19 cellular contexts compared by ENCODE assay signal in the genomic region with DNA sequence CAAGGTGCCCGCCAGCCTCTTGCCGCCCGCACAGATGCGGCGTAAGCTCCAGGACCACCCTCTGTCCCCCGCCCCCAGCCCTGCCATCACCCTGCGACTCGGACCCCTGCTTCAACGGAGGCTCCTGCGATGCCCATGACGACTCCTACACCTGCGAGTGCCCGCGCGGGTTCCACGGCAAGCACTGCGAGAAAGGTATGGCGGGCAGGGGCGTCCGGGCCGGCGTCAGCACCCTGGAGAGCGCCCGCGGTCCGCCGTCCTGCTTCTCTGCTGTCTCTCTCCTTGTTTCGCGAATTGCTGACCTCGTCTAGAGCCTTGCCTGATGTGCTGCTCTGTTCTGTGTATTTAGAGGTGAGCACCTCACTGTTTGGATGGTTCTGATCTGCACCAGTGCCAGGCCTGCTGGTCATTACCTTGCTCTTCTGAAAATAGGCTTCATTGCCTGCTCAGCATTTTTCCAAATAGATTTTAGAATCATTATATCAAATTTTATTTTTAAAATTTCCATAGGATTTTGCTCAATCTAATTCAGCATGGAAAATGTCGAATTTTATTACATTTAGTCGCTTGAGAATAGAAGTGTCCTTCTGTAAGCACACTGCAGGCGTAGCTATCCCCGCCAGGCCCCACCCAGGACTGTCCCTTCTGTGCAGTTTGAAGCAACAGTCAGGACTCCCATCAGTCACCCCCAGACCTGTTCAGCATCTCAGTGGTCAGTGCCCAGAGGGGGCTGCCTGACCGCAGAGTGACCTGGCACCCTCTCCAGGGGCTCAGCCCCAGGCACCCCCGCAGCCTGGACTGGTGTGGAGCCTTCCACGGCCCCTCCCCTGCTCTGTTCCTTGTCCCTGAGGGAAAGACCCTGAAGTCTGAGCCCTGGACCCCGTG. TPM values are rescaled to one million over a fixed set of nuclear protein-coding genes. Genes with fewer than 3 reads are reported as not detected.
DNase-seq lines count a peak whose midpoint lies in the region; ATAC-seq, FAIRE-seq and TF ChIP-seq lines count a peak whose summit lies in the region.
"Had no signal": no experiment of that assay in that cellular context is flagged by ENCODE, and none has a peak within 500 bp of the region (broad histone marks: within the 10 kb centered on the region; RNA-seq: fewer than 3 reads in every experiment).

No MANE protein-coding gene starts in this region.

- BruUV-seq in HepG2 (replicated peaks; lab: Mats Ljungman, UMichigan), result no TSS peak

- TF ChIP-seq POLR2A in HepG2 (IDR thresholded peaks at IDR 0.05; ENCODE audit: insufficient read depth in 1 of 2, low read depth in 2 of 2, low read length in 2 of 2), result no peak
- no peak for TF ChIP-seq POLR2A in testis (IDR thresholded peaks at IDR 0.05)

- H3K36me3 ChIP-seq in HepG2 (replicated peaks in 1 of 2; ENCODE audit: control insufficient read depth in 1 of 2, insufficient read depth in 2 of 2, low read length in 2 of 2) (no peaks in the 10 kb centered on the region), testis (ENCODE audit: low read depth, missing control alignments) (no peaks in the 10 kb centered on the region), lower lobe of right lung (peaks cover 61% of the 10 kb centered on the region)
- H3K36me3 ChIP-seq: brain microvascular endothelial cell had no signal

- no peak overlapping the region for H3K27ac Mint-ChIP-seq in activated CD8-positive, alpha-beta memory T cell treated with anti-CD3 and anti-CD28 coated beads, Interleukin-2, amount 10 ng/mL, durations not matched to agents 7 days and 5 days
- H3K27ac Mint-ChIP-seq: activated CD4-positive, alpha-beta T cell treated with anti-CD3 and anti-CD28 coated beads, Interleukin-2, amount 10 ng/mL, durations not matched to agents 7 days and 5 days; nephron had no signal

- H2AFZ ChIP-seq in HepG2 (ENCODE audit: low read length), result no peak overlapping the region

- ATAC-seq in activated CD8-positive, alpha-beta memory T cell treated with anti-CD3 and anti-CD28 coated beads, Interleukin-2, amount 10 ng/mL, durations not matched to agents 7 days and 5 days, result no peak
- ATAC-seq in HepG2 (no peak), lower lobe of right lung (no peak)

- DNase-seq in activated CD8-positive, alpha-beta memory T cell treated with anti-CD3 and anti-CD28 coated beads, Interleukin-2, amount 10 ng/mL, durations not matched to agents 7 days and 5 days, result peak; percentile 38
- DNase-seq in activated CD8-positive, alpha-beta memory T cell treated with anti-CD3 and anti-CD28 coated beads for 24 hours, result no peak
- peak; percentile 19 for DNase-seq in dermis blood vessel endothelial cell
- DNase-seq in HepG2 (ENCODE audit: low spot score), result no peak
- peak; percentile 40 for DNase-seq in testis
- no peak for DNase-seq in DMS53 (lab: John Stamatoyannopoulos, UW)
- no peak for DNase-seq in lower lobe of right lung
- no peak for DNase-seq in NOMO-1 treated with dmso at 0.1 percent for 144 hours (lab: John Stamatoyannopoulos, UW; ENCODE audit: unreplicated experiment)
- DNase-seq: activated CD4-positive, alpha-beta T cell treated with anti-CD3 and anti-CD28 coated beads, Interleukin-2, amount 10 ng/mL, durations not matched to agents 7 days and 5 days; activated effector memory CD4-positive, alpha-beta T cell treated with Interleukin-2 at 50 U/mL for 16 hours; brain microvascular endothelial cell; GOT3; NCI-H1694; NCI-H526 treated with DMSO at 0.1 percent for 48 hours; T-helper 2 cell had no signal

- H3K9ac ChIP-seq in HepG2 (ENCODE audit: insufficient read depth, low read depth, low read length), result no peak overlapping the region

- intact Hi-C loops in HepG2 (cut with micrococcal nuclease; ENCODE audit: unreplicated experiment), result no loop called here
- intact Hi-C loops in testis (cut with DNase I; ENCODE audit: low total_unique reads), result no loop called here
- intact Hi-C loops in lower lobe of right lung (cut with DNase I), result no loop called here

- 76% methylated on average over 28 of the region's 38 CpGs for WGBS in HepG2 (ENCODE audit: low lambda C conversion rate)
- WGBS in testis, 2 donors, result 56 to 65% methylated on average over 30 to 38 of the region's 38 CpGs

- peaks cover 9% of the 10 kb centered on the region for H3K27me3 Mint-ChIP-seq in activated CD8-positive, alpha-beta memory T cell treated with anti-CD3 and anti-CD28 coated beads, Interleukin-2, amount 10 ng/mL, durations not matched to agents 7 days and 5 days

- no peak overlapping the region for H3K4me3 Mint-ChIP-seq in activated CD8-positive, alpha-beta memory T cell treated with anti-CD3 and anti-CD28 coated beads, Interleukin-2, amount 10 ng/mL, durations not matched to agents 7 days and 5 days
- H3K4me3 Mint-ChIP-seq: activated CD4-positive, alpha-beta T cell treated with anti-CD3 and anti-CD28 coated beads, Interleukin-2, amount 10 ng/mL, durations not matched to agents 7 days and 5 days; nephron had no signal

- no peaks in the 10 kb centered on the region for H3K4me1 Mint-ChIP-seq in activated CD8-positive, alpha-beta memory T cell treated with anti-CD3 and anti-CD28 coated beads, Interleukin-2, amount 10 ng/mL, durations not matched to agents 7 days and 5 days
- H3K4me1 Mint-ChIP-seq: activated CD4-positive, alpha-beta T cell treated with anti-CD3 and anti-CD28 coated beads, Interleukin-2, amount 10 ng/mL, durations not matched to agents 7 days and 5 days; nephron had no signal

- H3K9me3 ChIP-seq in HepG2 (ENCODE audit: low read length), result no peaks in the 10 kb centered on the region; the same call in 1 of the 2 replicates
- no peaks in the 10 kb centered on the region for H3K9me3 ChIP-seq in testis
- H3K9me3 ChIP-seq in lower lobe of right lung, result no peaks in the 10 kb centered on the region

- TF ChIP-seq EP300 in HepG2 (IDR thresholded peaks at IDR 0.05; ENCODE audit: low read depth in 2 of 2, low read length in 2 of 2) (no peak), HepG2 (CRISPR knock-in tag; IDR thresholded peaks at IDR 0.05; ENCODE audit: borderline replicate concordance) (no peak)

- no peak overlapping the region for H3K4me2 ChIP-seq in HepG2 (ENCODE audit: low read depth, low read length)

- POLR2A ChIA-PET in HepG2 (lab: Yijun Ruan, JAX), result no interaction called here

- H3K79me2 ChIP-seq in HepG2 (ENCODE audit: insufficient read depth, low read length), result no peaks in the 10 kb centered on the region

- no peak for FAIRE-seq in HepG2 (lab: Jason Lieb, UNC)
- FAIRE-seq: GM18507, RCC 7860 had no signal

- in situ Hi-C loops in HepG2 (cut with HindIII; ENCODE audit: extremely low pct_ligation_motif_present, low pct_unique_long_range_greater_than_20kb), result no loop called here

- TF ChIP-seq CTCF in HepG2 (CRISPR knock-in tag; IDR thresholded peaks at IDR 0.05), result no peak
- no peak for TF ChIP-seq CTCF in testis (IDR thresholded peaks at IDR 0.05)
- no peak for TF ChIP-seq CTCF in lower lobe of right lung (IDR thresholded peaks at IDR 0.05)

- no peak for TF ChIP-seq RAD21 in HepG2 (CRISPR knock-in tag; IDR thresholded peaks at IDR 0.05)

- H4K20me1 ChIP-seq in HepG2 (ENCODE audit: insufficient read depth, low read length), result no peaks in the 10 kb centered on the region

- H3K27ac ChIP-seq in HepG2 (ENCODE audit: extremely low read length, insufficient read depth, low read length), result no peak overlapping the region
- no peak overlapping the region for H3K27ac ChIP-seq in testis
- no peak overlapping the region for H3K27ac ChIP-seq in lower lobe of right lung
- H3K27ac ChIP-seq: brain microvascular endothelial cell, skin epidermis had no signal

- no peak overlapping the region for H3K4me3 ChIP-seq in HepG2 (replicated peaks in 1 of 3; ENCODE audit: insufficient read depth in 1 of 3, low read depth in 2 of 3, low read length in 3 of 3)
- H3K4me3 ChIP-seq in testis, result no peak overlapping the region
- no peak overlapping the region for H3K4me3 ChIP-seq in lower lobe of right lung
- H3K4me3 ChIP-seq: skin epidermis had no signal

- H3K27me3 ChIP-seq in HepG2 (ENCODE audit: control insufficient read depth in 1 of 2, insufficient read depth in 2 of 2, low read length in 2 of 2) (no peaks in the 10 kb centered on the region), testis (no peaks in the 10 kb centered on the region), lower lobe of right lung (ENCODE audit: low read depth) (no peaks in the 10 kb centered on the region)
- H3K27me3 ChIP-seq: brain microvascular endothelial cell had no signal

- no peaks in the 10 kb centered on the region for H3K36me3 Mint-ChIP-seq in activated CD8-positive, alpha-beta memory T cell treated with anti-CD3 and anti-CD28 coated beads, Interleukin-2, amount 10 ng/mL, durations not matched to agents 7 days and 5 days

- H3K4me1 ChIP-seq in HepG2 (ENCODE audit: insufficient read depth, low read length), result no peaks in the 10 kb centered on the region
- no peaks in the 10 kb centered on the region for H3K4me1 ChIP-seq in testis
- no peaks in the 10 kb centered on the region for H3K4me1 ChIP-seq in lower lobe of right lung

- H3K9me3 Mint-ChIP-seq in activated CD8-positive, alpha-beta memory T cell treated with anti-CD3 and anti-CD28 coated beads, Interleukin-2, amount 10 ng/mL, durations not matched to agents 7 days and 5 days (ENCODE audit: low read depth), result peaks cover 2% of the 10 kb centered on the region
- H3K9me3 Mint-ChIP-seq: activated CD4-positive, alpha-beta T cell treated with anti-CD3 and anti-CD28 coated beads, Interleukin-2, amount 10 ng/mL, durations not matched to agents 7 days and 5 days had no signal

- CTCF ChIA-PET in activated CD8-positive, alpha-beta memory T cell treated with anti-CD3 and anti-CD28 coated beads, Interleukin-2, amount 10 ng/mL, durations not matched to agents 7 days and 5 days (lab: Charles Lee), result interaction anchor here (1.5 kb wide), 1 partner anchor 9 kb away, joined by 4 read pairs; no protein-coding TSS in a partner anchor
- CTCF ChIA-PET in HepG2 (lab: Yijun Ruan, JAX; ENCODE audit: low intra/inter-chr PET ratio, low total read pairs), result no interaction called here

RNA-seq across cellular contexts. Expression of gene SNED1, which starts 51.6 kb away (rescaled TPM):
- total RNA-seq in activated CD8-positive, alpha-beta memory T cell treated with anti-CD3 and anti-CD28 coated beads, Interleukin-2, amount 10 ng/mL, durations not matched to agents 7 days and 5 days, result 1 to 10 TPM; 3.6 to 4.6 TPM
- 23.4 and 25.2 TPM in 2 replicates for total RNA-seq in dermis blood vessel endothelial cell
- 0.15 TPM in 1 of 2 replicates, not detected in the other for total RNA-seq in HepG2 (2016; rRNA removed; fragmentation: Illumina TruSeq; extraction: Trizol)
- 0.09 and 0.10 TPM in 2 replicates for total RNA-seq in HepG2 (2016; cell fraction: cytosol; rRNA removed; fragmentation: Illumina TruSeq; extraction: Trizol; ENCODE audit: low read depth)
- 0.03 and 0.26 TPM in 2 replicates for total RNA-seq in HepG2 (2016; cell fraction: insoluble cytoplasmic fraction; rRNA removed; fragmentation: Illumina TruSeq; extraction: Trizol)
- 0.10 and 0.12 TPM in 2 replicates for total RNA-seq in HepG2 (2016; cell fraction: membrane; rRNA removed; fragmentation: Illumina TruSeq; extraction: Trizol)
- total RNA-seq in HepG2 (2016; cell fraction: nucleus; rRNA removed; fragmentation: Illumina TruSeq; extraction: Trizol), result 0.13 and 0.62 TPM in 2 replicates
- polyA plus RNA-seq in HepG2 (2011; rRNA removed), result 0.35 and 0.65 TPM in 2 replicates
- 0.06 and 0.32 TPM in 2 replicates for polyA plus RNA-seq in HepG2 (2011; cell fraction: cytosol; rRNA removed)
- polyA plus RNA-seq in HepG2 (2011; cell fraction: nucleus; rRNA removed), result 1.2 and 1.4 TPM in 2 replicates
- polyA plus RNA-seq in HepG2 (2012), result 0.31 and 0.46 TPM in 2 replicates
- 0.03 and 0.10 TPM in 2 replicates for polyA plus RNA-seq in HepG2 (2016; cell fraction: cytosol; fragmentation: Illumina TruSeq; extraction: Trizol; ENCODE audit: low read depth)
- polyA plus RNA-seq in HepG2 (2016; cell fraction: insoluble cytoplasmic fraction; fragmentation: Illumina TruSeq; extraction: Trizol; ENCODE audit: low read depth), result 0.04 and 0.24 TPM in 2 replicates
- 0.02 and 0.09 TPM in 2 replicates for polyA plus RNA-seq in HepG2 (2016; cell fraction: membrane; fragmentation: Illumina TruSeq; extraction: Trizol; ENCODE audit: low read depth)
- 0.19 and 1.7 TPM in 2 replicates for polyA plus RNA-seq in HepG2 (2016; cell fraction: nucleus; fragmentation: Illumina TruSeq; extraction: Trizol; ENCODE audit: insufficient read depth, low read depth)
- polyA minus RNA-seq in HepG2 (2011; rRNA and poly(A)+ RNA removed; ENCODE audit: low replicate concordance), result 0.96 and 3.2 TPM in 2 replicates
- 0.44 and 0.79 TPM in 2 replicates for polyA minus RNA-seq in HepG2 (2011; cell fraction: cytosol; rRNA and poly(A)+ RNA removed)
- polyA minus RNA-seq in HepG2 (2011; cell fraction: nucleus; rRNA and poly(A)+ RNA removed), result 0.52 and 0.99 TPM in 2 replicates
- total RNA-seq in testis, result 100 to 1,000 TPM in 1 of 2 donors, 10 to 100 TPM in 1; 82.7 to 107 TPM
- 15.8 TPM for polyA plus RNA-seq in testis (ENCODE audit: insufficient read depth, low read depth, low replicate concordance)
- 36.2 TPM for total RNA-seq in lower lobe of right lung

RNA-seq across cellular contexts. Expression of gene MTERF4, which starts 52.1 kb away (rescaled TPM):
- 10 to 100 TPM; 31.5 to 33.0 TPM for total RNA-seq in activated CD8-positive, alpha-beta memory T cell treated with anti-CD3 and anti-CD28 coated beads, Interleukin-2, amount 10 ng/mL, durations not matched to agents 7 days and 5 days
- 37.6 and 43.2 TPM in 2 replicates for total RNA-seq in dermis blood vessel endothelial cell
- 59.8 and 61.5 TPM in 2 replicates for total RNA-seq in HepG2 (2016; rRNA removed; fragmentation: Illumina TruSeq; extraction: Trizol)
- total RNA-seq in HepG2 (2016; cell fraction: cytosol; rRNA removed; fragmentation: Illumina TruSeq; extraction: Trizol; ENCODE audit: low read depth), result 20.2 and 20.4 TPM in 2 replicates
- 57.2 and 63.4 TPM in 2 replicates for total RNA-seq in HepG2 (2016; cell fraction: insoluble cytoplasmic fraction; rRNA removed; fragmentation: Illumina TruSeq; extraction: Trizol)
- 27.2 and 28.3 TPM in 2 replicates for total RNA-seq in HepG2 (2016; cell fraction: membrane; rRNA removed; fragmentation: Illumina TruSeq; extraction: Trizol)
- 47.3 and 61.7 TPM in 2 replicates for total RNA-seq in HepG2 (2016; cell fraction: nucleus; rRNA removed; fragmentation: Illumina TruSeq; extraction: Trizol)
- 37.1 and 50.5 TPM in 2 replicates for polyA plus RNA-seq in HepG2 (2011; rRNA removed)
- 29.8 and 33.1 TPM in 2 replicates for polyA plus RNA-seq in HepG2 (2011; cell fraction: cytosol; rRNA removed)
- polyA plus RNA-seq in HepG2 (2011; cell fraction: nucleus; rRNA removed), result 71.5 and 77.4 TPM in 2 replicates
- 27.8 and 38.2 TPM in 2 replicates for polyA plus RNA-seq in HepG2 (2012)
- 18.2 and 22.9 TPM in 2 replicates for polyA plus RNA-seq in HepG2 (2016; cell fraction: cytosol; fragmentation: Illumina TruSeq; extraction: Trizol; ENCODE audit: low read depth)
- 67.1 and 69.1 TPM in 2 replicates for polyA plus RNA-seq in HepG2 (2016; cell fraction: insoluble cytoplasmic fraction; fragmentation: Illumina TruSeq; extraction: Trizol; ENCODE audit: low read depth)
- 20.0 and 22.3 TPM in 2 replicates for polyA plus RNA-seq in HepG2 (2016; cell fraction: membrane; fragmentation: Illumina TruSeq; extraction: Trizol; ENCODE audit: low read depth)
- 82.3 and 82.6 TPM in 2 replicates for polyA plus RNA-seq in HepG2 (2016; cell fraction: nucleus; fragmentation: Illumina TruSeq; extraction: Trizol; ENCODE audit: insufficient read depth, low read depth)
- polyA minus RNA-seq in HepG2 (2011; rRNA and poly(A)+ RNA removed; ENCODE audit: low replicate concordance), result 31.6 and 46.9 TPM in 2 replicates
- 15.7 and 20.7 TPM in 2 replicates for polyA minus RNA-seq in HepG2 (2011; cell fraction: cytosol; rRNA and poly(A)+ RNA removed)
- polyA minus RNA-seq in HepG2 (2011; cell fraction: nucleus; rRNA and poly(A)+ RNA removed), result 76.1 and 79.6 TPM in 2 replicates
- total RNA-seq in testis, result 10 to 100 TPM; 26.4 to 40.6 TPM
- 37.3 TPM for polyA plus RNA-seq in testis (ENCODE audit: insufficient read depth, low read depth, low replicate concordance)
- total RNA-seq in lower lobe of right lung, result 32.0 TPM

Comparison
In these comparisons a context has a peak if more than half of its experiments do, and no peak if none do; other contexts are left out.
1. DNase-seq: peak in activated CD8-positive, alpha-beta memory T cell treated with anti-CD3 and anti-CD28 coated beads, Interleukin-2, amount 10 ng/mL, durations not matched to agents 7 days and 5 days (single experiment), dermis blood vessel endothelial cell (single experiment) and testis (single experiment); none in activated CD8-positive, alpha-beta memory T cell treated with anti-CD3 and anti-CD28 coated beads for 24 hours (single experiment), HepG2 (single experiment), DMS53 (single experiment), lower lobe of right lung (single experiment) and NOMO-1 treated with dmso at 0.1 percent for 144 hours (single experiment).